Comparison of ENCODE assay signal across 8 cellular contexts in genomic region chr17:78933025-78933958, GRCh38. TPM values are rescaled to one million over a fixed set of nuclear protein-coding genes. Genes with fewer than 3 reads are reported as not detected.
DNase-seq lines count a peak whose midpoint lies in the region; ATAC-seq and TF ChIP-seq lines count a peak whose summit lies in the region.

No MANE protein-coding gene starts in this region.

- TF ChIP-seq CTCF in BE2C (IDR thresholded peaks at IDR 0.05; ENCODE audit: low read depth, low read length) (no peak), astrocyte of the spinal cord (IDR thresholded peaks at IDR 0.05; ENCODE audit: low read depth, low read length) (no peak)

- H3K9me3 ChIP-seq in BE2C = no peaks in the 10 kb centered on the region

- no peaks in the 10 kb centered on the region for H3K36me3 ChIP-seq in BE2C

- H3K4me1 ChIP-seq in BE2C = peaks cover 25% of the 10 kb centered on the region

- in situ Hi-C loops in astrocyte of the spinal cord (cut with HindIII; ENCODE audit: low sequenced_read_pairs) = no loop called here

- DNase-seq in BE2C (no peak), HCEC 1CT (peak; percentile 99), SIG-M5 treated with dmso at 0.1 percent for 504 hours (lab: John Stamatoyannopoulos, UW; ENCODE audit: unreplicated experiment) (peak; percentile 84), astrocyte of the spinal cord (ENCODE audit: low read depth, low spot score) (peak; percentile 97), islet precursor cell (peak; percentile 97), NCI-H345 (lab: John Stamatoyannopoulos, UW) (no peak)
- DNase-seq in stimulated activated CD4-positive, alpha-beta T cell treated with anti-CD3 and anti-CD28 coated beads, Interleukin-4, amount 100 ng/mL, for 1 hour = peak; percentile 28

- peak overlapping the region; percentile 35 for H3K4me3 ChIP-seq in BE2C (ENCODE audit: low read depth, low read length)
- no peak overlapping the region for H3K4me3 ChIP-seq in astrocyte of the spinal cord (ENCODE audit: low read depth, low read length)

- no peak for ATAC-seq in GM18498 (IDR thresholded peaks at IDR 0.05; ENCODE audit: unreplicated experiment)

- H3K27me3 ChIP-seq in BE2C = no peaks in the 10 kb centered on the region

RNA-seq across cellular contexts. Expression of gene TIMP2, which starts 8.1 kb away (rescaled TPM):
- polyA plus RNA-seq in BE2C (2012; ENCODE audit: insufficient read depth, insufficient read length, low read depth) = 93.4 TPM

RNA-seq across cellular contexts. Expression of gene CEP295NL, which starts 30.3 kb away (rescaled TPM):
- polyA plus RNA-seq in BE2C (2012; ENCODE audit: insufficient read depth, insufficient read length, low read depth) = 0.62 TPM

RNA-seq across cellular contexts. Expression of gene LGALS3BP, which starts 46.4 kb away (rescaled TPM):
- polyA plus RNA-seq in BE2C (2012; ENCODE audit: insufficient read depth, insufficient read length, low read depth) = 544 TPM

Comparison
In these comparisons a context has a peak if more than half of its experiments do, and no peak if none do; other contexts are left out.
1. DNase-seq: peak in HCEC 1CT (single experiment), SIG-M5 treated with dmso at 0.1 percent for 504 hours (single experiment), astrocyte of the spinal cord (single experiment), islet precursor cell (single experiment) and stimulated activated CD4-positive, alpha-beta T cell treated with anti-CD3 and anti-CD28 coated beads, Interleukin-4, amount 100 ng/mL, for 1 hour (single experiment); none in BE2C (single experiment) and NCI-H345 (single experiment).